8 cellular contexts compared by ENCODE assay signal in genomic region chr7:27031289-27032172, GRCh38.
A peak's percentile ranks its signal among the peaks of the same experiment; 100 is the strongest.
DNase-seq lines count a peak whose midpoint lies in the region; ATAC-seq and TF ChIP-seq lines count a peak whose summit lies in the region.

No MANE protein-coding gene starts in this region.

- H3K4me1 ChIP-seq in DND-41 (ENCODE audit: insufficient read depth, low read length): peaks cover 11% of the 10 kb centered on the region
- H3K4me1 ChIP-seq in skeletal muscle satellite cell (ENCODE audit: control insufficient read depth, insufficient read depth, low read length): peaks cover 21% of the 10 kb centered on the region

- no peaks in the 10 kb centered on the region for H3K79me2 ChIP-seq in DND-41 (ENCODE audit: insufficient read depth, low read length)

- DNase-seq in DND-41 (no peak), NAMALWA (ENCODE audit: low spot score) (peak; percentile 59), epithelial cell of prostate (ENCODE audit: low read depth, low spot score) (peak; percentile 8), NCI-H2171 (lab: John Stamatoyannopoulos, UW) (no peak), iPS-NIHi11 (ENCODE audit: low spot score) (no peak), NCI-H187 (lab: John Stamatoyannopoulos, UW) (no peak)

- H3K4me3 ChIP-seq in DND-41 (ENCODE audit: low read depth in 1 of 2, low read length in 2 of 2) (no peak overlapping the region), skeletal muscle satellite cell (ENCODE audit: low read length) (peak overlapping the region; percentile 37)

- ATAC-seq in DND-41 (ENCODE audit: insufficient read depth, low read depth) (peak; percentile 83), GM21526 (IDR thresholded peaks at IDR 0.05; ENCODE audit: low FRiP score, unreplicated experiment) (peak; percentile 80)

- H3K9ac ChIP-seq in DND-41 (ENCODE audit: low read depth, low read length): no peak overlapping the region
- H3K9ac ChIP-seq in skeletal muscle satellite cell (ENCODE audit: low read depth, low read length): peak overlapping the region; percentile 43

- no peaks in the 10 kb centered on the region for H4K20me1 ChIP-seq in DND-41 (ENCODE audit: insufficient read depth, low read length)

- H3K27me3 ChIP-seq in DND-41 (ENCODE audit: insufficient read depth, low read length, poor library complexity) (no peaks in the 10 kb centered on the region), skeletal muscle satellite cell (ENCODE audit: control insufficient read depth, insufficient read depth, low read length) (no peaks in the 10 kb centered on the region)

- no peaks in the 10 kb centered on the region for H3K36me3 ChIP-seq in DND-41 (ENCODE audit: insufficient read depth, low read length)
- no peaks in the 10 kb centered on the region for H3K36me3 ChIP-seq in skeletal muscle satellite cell (ENCODE audit: insufficient read depth, low read length)

- no peak for TF ChIP-seq CTCF in DND-41 (IDR thresholded peaks at IDR 0.05; ENCODE audit: borderline replicate concordance, extremely low read depth, low read length, poor library complexity, severe bottlenecking)

- no peaks in the 10 kb centered on the region for H3K9me3 ChIP-seq in DND-41 (ENCODE audit: insufficient read depth, low read length, severe bottlenecking)
- H3K9me3 ChIP-seq in skeletal muscle satellite cell (replicated peaks; ENCODE audit: low read length): no peaks in the 10 kb centered on the region

- peak overlapping the region; percentile 12; the same call in 1 of the 2 replicates for H3K27ac ChIP-seq in DND-41 (ENCODE audit: low read length)
- peak overlapping the region; percentile 37 for H3K27ac ChIP-seq in epithelial cell of prostate

- H3K4me2 ChIP-seq in DND-41 (ENCODE audit: insufficient read depth, low read length): peak overlapping the region; percentile 21; the same call in 1 of the 2 replicates
- H3K4me2 ChIP-seq in skeletal muscle satellite cell (ENCODE audit: low read length): peak overlapping the region; percentile 58

- H2AFZ ChIP-seq in DND-41 (ENCODE audit: low read depth, low read length): peak overlapping the region; percentile 63

Comparison
In these comparisons a context has a peak if more than half of its experiments do, and no peak if none do; other contexts are left out.
1. DNase-seq: peak in NAMALWA (single experiment) and epithelial cell of prostate (single experiment); none in DND-41 (single experiment), NCI-H2171 (single experiment), iPS-NIHi11 (single experiment) and NCI-H187 (0 of 2).